1 cellular context compared by ENCODE assay signal in the genomic region with DNA sequence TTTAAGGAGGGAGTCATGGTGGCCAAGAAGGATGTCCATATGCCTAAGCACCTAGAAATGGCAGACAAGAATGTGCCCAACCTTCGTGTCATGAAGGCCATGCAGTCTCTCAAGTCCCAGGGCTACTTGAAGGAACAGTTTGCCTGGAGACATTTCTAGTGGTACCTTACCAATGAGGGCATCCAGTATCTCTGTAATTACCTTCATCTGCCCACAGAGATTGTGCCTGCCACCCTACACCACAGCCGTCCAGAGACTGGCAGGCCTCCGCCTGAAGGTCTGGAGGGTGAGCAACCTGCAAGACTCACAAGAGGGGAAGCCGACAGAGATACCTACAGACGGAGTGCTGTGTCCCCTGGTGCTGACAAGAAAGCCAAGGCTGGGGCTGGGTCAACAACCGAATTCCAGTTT.
TF ChIP-seq lines count a peak whose summit lies in the region.

No MANE protein-coding gene starts in this region.

TF ChIP-seq in K562, 482 proteins besides CTCF, POLR2A, EP300 and RAD21 (continues in another document):
- TF ChIP-seq, protein P1, sequence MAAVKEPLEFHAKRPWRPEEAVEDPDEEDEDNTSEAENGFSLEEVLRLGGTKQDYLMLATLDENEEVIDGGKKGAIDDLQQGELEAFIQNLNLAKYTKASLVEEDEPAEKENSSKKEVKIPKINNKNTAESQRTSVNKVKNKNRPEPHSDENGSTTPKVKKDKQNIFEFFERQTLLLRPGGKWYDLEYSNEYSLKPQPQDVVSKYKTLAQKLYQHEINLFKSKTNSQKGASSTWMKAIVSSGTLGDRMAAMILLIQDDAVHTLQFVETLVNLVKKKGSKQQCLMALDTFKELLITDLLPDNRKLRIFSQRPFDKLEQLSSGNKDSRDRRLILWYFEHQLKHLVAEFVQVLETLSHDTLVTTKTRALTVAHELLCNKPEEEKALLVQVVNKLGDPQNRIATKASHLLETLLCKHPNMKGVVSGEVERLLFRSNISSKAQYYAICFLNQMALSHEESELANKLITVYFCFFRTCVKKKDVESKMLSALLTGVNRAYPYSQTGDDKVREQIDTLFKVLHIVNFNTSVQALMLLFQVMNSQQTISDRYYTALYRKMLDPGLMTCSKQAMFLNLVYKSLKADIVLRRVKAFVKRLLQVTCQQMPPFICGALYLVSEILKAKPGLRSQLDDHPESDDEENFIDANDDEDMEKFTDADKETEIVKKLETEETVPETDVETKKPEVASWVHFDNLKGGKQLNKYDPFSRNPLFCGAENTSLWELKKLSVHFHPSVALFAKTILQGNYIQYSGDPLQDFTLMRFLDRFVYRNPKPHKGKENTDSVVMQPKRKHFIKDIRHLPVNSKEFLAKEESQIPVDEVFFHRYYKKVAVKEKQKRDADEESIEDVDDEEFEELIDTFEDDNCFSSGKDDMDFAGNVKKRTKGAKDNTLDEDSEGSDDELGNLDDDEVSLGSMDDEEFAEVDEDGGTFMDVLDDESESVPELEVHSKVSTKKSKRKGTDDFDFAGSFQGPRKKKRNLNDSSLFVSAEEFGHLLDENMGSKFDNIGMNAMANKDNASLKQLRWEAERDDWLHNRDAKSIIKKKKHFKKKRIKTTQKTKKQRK (IDR thresholded peaks at IDR 0.05; ENCODE audit: borderline replicate concordance, low read depth, low read length) = no peak
- 0 out of 2 replicates have a peak, but pooled peaks have one; percentile 25 for TF ChIP-seq SMAD4 (CRISPR knock-in tag; conservative IDR thresholded peaks at IDR 0.05)
- TF ChIP-seq XRCC5 (IDR thresholded peaks at IDR 0.05; ENCODE audit: low read depth, low read length) = no peak
- no peak for TF ChIP-seq SREBF2 (CRISPR knock-in tag; IDR thresholded peaks at IDR 0.05)
- TF ChIP-seq, protein P2, sequence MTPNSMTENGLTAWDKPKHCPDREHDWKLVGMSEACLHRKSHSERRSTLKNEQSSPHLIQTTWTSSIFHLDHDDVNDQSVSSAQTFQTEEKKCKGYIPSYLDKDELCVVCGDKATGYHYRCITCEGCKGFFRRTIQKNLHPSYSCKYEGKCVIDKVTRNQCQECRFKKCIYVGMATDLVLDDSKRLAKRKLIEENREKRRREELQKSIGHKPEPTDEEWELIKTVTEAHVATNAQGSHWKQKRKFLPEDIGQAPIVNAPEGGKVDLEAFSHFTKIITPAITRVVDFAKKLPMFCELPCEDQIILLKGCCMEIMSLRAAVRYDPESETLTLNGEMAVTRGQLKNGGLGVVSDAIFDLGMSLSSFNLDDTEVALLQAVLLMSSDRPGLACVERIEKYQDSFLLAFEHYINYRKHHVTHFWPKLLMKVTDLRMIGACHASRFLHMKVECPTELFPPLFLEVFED (CRISPR knock-in tag; conservative IDR thresholded peaks at IDR 0.05) = no peak
- TF ChIP-seq, protein P3, sequence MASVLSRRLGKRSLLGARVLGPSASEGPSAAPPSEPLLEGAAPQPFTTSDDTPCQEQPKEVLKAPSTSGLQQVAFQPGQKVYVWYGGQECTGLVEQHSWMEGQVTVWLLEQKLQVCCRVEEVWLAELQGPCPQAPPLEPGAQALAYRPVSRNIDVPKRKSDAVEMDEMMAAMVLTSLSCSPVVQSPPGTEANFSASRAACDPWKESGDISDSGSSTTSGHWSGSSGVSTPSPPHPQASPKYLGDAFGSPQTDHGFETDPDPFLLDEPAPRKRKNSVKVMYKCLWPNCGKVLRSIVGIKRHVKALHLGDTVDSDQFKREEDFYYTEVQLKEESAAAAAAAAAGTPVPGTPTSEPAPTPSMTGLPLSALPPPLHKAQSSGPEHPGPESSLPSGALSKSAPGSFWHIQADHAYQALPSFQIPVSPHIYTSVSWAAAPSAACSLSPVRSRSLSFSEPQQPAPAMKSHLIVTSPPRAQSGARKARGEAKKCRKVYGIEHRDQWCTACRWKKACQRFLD (CRISPR knock-in tag; IDR thresholded peaks at IDR 0.05) = no peak
- peak; percentile 23 for TF ChIP-seq TAF1 (IDR thresholded peaks at IDR 0.05; ENCODE audit: control insufficient read depth, extremely low read depth, insufficient read depth, low read length, severe bottlenecking)
- TF ChIP-seq, protein P4, sequence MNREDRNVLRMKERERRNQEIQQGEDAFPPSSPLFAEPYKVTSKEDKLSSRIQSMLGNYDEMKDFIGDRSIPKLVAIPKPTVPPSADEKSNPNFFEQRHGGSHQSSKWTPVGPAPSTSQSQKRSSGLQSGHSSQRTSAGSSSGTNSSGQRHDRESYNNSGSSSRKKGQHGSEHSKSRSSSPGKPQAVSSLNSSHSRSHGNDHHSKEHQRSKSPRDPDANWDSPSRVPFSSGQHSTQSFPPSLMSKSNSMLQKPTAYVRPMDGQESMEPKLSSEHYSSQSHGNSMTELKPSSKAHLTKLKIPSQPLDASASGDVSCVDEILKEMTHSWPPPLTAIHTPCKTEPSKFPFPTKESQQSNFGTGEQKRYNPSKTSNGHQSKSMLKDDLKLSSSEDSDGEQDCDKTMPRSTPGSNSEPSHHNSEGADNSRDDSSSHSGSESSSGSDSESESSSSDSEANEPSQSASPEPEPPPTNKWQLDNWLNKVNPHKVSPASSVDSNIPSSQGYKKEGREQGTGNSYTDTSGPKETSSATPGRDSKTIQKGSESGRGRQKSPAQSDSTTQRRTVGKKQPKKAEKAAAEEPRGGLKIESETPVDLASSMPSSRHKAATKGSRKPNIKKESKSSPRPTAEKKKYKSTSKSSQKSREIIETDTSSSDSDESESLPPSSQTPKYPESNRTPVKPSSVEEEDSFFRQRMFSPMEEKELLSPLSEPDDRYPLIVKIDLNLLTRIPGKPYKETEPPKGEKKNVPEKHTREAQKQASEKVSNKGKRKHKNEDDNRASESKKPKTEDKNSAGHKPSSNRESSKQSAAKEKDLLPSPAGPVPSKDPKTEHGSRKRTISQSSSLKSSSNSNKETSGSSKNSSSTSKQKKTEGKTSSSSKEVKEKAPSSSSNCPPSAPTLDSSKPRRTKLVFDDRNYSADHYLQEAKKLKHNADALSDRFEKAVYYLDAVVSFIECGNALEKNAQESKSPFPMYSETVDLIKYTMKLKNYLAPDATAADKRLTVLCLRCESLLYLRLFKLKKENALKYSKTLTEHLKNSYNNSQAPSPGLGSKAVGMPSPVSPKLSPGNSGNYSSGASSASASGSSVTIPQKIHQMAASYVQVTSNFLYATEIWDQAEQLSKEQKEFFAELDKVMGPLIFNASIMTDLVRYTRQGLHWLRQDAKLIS (CRISPR knock-in tag; IDR thresholded peaks at IDR 0.05) = peak; percentile 48; the same call in 1 of the 2 replicates
- no peak for TF ChIP-seq ARID1B (IDR thresholded peaks at IDR 0.05)
- TF ChIP-seq RBBP5 (IDR thresholded peaks at IDR 0.05; ENCODE audit: borderline replicate concordance, insufficient read depth, low read length, poor library complexity, severe bottlenecking) = no peak
- TF ChIP-seq YY1 (IDR thresholded peaks at IDR 0.05; ENCODE audit: borderline replicate concordance in 1 of 3, control insufficient read depth in 1 of 3, extremely low read depth in 1 of 3, insufficient read depth in 3 of 3, insufficient read length in 1 of 3, insufficient replicate concordance in 2 of 3, low read depth in 1 of 3, low read length in 2 of 3) = peak in 1 of 3 experiments; percentile 66
- TF ChIP-seq, protein P5, sequence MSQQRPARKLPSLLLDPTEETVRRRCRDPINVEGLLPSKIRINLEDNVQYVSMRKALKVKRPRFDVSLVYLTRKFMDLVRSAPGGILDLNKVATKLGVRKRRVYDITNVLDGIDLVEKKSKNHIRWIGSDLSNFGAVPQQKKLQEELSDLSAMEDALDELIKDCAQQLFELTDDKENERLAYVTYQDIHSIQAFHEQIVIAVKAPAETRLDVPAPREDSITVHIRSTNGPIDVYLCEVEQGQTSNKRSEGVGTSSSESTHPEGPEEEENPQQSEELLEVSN (IDR thresholded peaks at IDR 0.05; ENCODE audit: borderline replicate concordance in 1 of 2, extremely low read depth in 1 of 2, insufficient read depth in 1 of 2, insufficient read length in 1 of 2, low read depth in 1 of 2, low read length in 1 of 2, poor library complexity in 1 of 2, severe bottlenecking in 1 of 2) = peak in 1 of 2 experiments; percentile 29
- TF ChIP-seq, protein P6, sequence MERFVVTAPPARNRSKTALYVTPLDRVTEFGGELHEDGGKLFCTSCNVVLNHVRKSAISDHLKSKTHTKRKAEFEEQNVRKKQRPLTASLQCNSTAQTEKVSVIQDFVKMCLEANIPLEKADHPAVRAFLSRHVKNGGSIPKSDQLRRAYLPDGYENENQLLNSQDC (CRISPR knock-in tag; IDR thresholded peaks at IDR 0.05) = 0 out of 2 replicates have a peak, but pooled peaks have one; percentile 6
- TF ChIP-seq TAL1 (IDR thresholded peaks at IDR 0.05) = no peak
- TF ChIP-seq PHF8 (IDR thresholded peaks at IDR 0.05; ENCODE audit: borderline replicate concordance, low read length) = no peak
- no peak for TF ChIP-seq ESRRB (CRISPR knock-in tag; IDR thresholded peaks at IDR 0.05; ENCODE audit: borderline replicate concordance)
- TF ChIP-seq, protein P7, sequence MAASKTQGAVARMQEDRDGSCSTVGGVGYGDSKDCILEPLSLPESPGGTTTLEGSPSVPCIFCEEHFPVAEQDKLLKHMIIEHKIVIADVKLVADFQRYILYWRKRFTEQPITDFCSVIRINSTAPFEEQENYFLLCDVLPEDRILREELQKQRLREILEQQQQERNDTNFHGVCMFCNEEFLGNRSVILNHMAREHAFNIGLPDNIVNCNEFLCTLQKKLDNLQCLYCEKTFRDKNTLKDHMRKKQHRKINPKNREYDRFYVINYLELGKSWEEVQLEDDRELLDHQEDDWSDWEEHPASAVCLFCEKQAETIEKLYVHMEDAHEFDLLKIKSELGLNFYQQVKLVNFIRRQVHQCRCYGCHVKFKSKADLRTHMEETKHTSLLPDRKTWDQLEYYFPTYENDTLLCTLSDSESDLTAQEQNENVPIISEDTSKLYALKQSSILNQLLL (CRISPR knock-in tag; IDR thresholded peaks at IDR 0.05; ENCODE audit: borderline replicate concordance) = no peak
- TF ChIP-seq, protein P8, sequence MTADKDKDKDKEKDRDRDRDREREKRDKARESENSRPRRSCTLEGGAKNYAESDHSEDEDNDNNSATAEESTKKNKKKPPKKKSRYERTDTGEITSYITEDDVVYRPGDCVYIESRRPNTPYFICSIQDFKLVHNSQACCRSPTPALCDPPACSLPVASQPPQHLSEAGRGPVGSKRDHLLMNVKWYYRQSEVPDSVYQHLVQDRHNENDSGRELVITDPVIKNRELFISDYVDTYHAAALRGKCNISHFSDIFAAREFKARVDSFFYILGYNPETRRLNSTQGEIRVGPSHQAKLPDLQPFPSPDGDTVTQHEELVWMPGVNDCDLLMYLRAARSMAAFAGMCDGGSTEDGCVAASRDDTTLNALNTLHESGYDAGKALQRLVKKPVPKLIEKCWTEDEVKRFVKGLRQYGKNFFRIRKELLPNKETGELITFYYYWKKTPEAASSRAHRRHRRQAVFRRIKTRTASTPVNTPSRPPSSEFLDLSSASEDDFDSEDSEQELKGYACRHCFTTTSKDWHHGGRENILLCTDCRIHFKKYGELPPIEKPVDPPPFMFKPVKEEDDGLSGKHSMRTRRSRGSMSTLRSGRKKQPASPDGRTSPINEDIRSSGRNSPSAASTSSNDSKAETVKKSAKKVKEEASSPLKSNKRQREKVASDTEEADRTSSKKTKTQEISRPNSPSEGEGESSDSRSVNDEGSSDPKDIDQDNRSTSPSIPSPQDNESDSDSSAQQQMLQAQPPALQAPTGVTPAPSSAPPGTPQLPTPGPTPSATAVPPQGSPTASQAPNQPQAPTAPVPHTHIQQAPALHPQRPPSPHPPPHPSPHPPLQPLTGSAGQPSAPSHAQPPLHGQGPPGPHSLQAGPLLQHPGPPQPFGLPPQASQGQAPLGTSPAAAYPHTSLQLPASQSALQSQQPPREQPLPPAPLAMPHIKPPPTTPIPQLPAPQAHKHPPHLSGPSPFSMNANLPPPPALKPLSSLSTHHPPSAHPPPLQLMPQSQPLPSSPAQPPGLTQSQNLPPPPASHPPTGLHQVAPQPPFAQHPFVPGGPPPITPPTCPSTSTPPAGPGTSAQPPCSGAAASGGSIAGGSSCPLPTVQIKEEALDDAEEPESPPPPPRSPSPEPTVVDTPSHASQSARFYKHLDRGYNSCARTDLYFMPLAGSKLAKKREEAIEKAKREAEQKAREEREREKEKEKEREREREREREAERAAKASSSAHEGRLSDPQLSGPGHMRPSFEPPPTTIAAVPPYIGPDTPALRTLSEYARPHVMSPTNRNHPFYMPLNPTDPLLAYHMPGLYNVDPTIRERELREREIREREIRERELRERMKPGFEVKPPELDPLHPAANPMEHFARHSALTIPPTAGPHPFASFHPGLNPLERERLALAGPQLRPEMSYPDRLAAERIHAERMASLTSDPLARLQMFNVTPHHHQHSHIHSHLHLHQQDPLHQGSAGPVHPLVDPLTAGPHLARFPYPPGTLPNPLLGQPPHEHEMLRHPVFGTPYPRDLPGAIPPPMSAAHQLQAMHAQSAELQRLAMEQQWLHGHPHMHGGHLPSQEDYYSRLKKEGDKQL (CRISPR knock-in tag; IDR thresholded peaks at IDR 0.05; ENCODE audit: borderline replicate concordance) = 0 out of 2 replicates have a peak, but pooled peaks have one; percentile 71
- TF ChIP-seq L3MBTL2 (IDR thresholded peaks at IDR 0.05) = peak; percentile 51; the same call in 1 of the 2 replicates
- 0 out of 2 replicates have a peak, but pooled peaks have one; percentile 58 for TF ChIP-seq EHMT2 (IDR thresholded peaks at IDR 0.05)
- no peak for TF ChIP-seq CCNT2 (IDR thresholded peaks at IDR 0.05; ENCODE audit: borderline replicate concordance, extremely low read depth, insufficient read length, low read depth, low read length)
- no peak for TF ChIP-seq CBFA2T3 (IDR thresholded peaks at IDR 0.05)
- TF ChIP-seq MYNN (IDR thresholded peaks at IDR 0.05) = 0 out of 2 replicates have a peak, but pooled peaks have one; percentile 39
- TF ChIP-seq MYNN (CRISPR knock-in tag; IDR thresholded peaks at IDR 0.05) = no peak
- TF ChIP-seq FOXK1 (CRISPR knock-in tag; IDR thresholded peaks at IDR 0.05; ENCODE audit: borderline replicate concordance) = peak; percentile 72; the same call in 1 of the 2 replicates
- peak; percentile 15; the same call in 1 of the 2 replicates for TF ChIP-seq TEAD4 (IDR thresholded peaks at IDR 0.05; ENCODE audit: low read length)
- no peak for TF ChIP-seq TEAD4 (CRISPR knock-in tag; IDR thresholded peaks at IDR 0.05; ENCODE audit: borderline replicate concordance)
